In genomic region chr2:165687376-165687775, GRCh38 we compare ENCODE assay signal across 25 cellular contexts.
"Had no signal": no experiment of that assay in that cellular context is flagged by ENCODE, and none has a peak within 500 bp of the region (broad histone marks: within the 10 kb centered on the region; RNA-seq: fewer than 3 reads in every experiment).

No MANE protein-coding gene starts in this region.

- H3K36me3 ChIP-seq: left ventricle myocardium inferior, lower lobe of right lung, spleen had no signal

- H3K4me3 Mint-ChIP-seq: dendritic cell treated with granulocyte-macrophage colony-stimulating factor and Interleukin-4, amounts not matched to agents 40 ng/mL and 50 ng/mL, for 4 days; memory B cell; naive thymus-derived CD8-positive, alpha-beta T cell; stimulated activated naive B cell treated with anti-CD40 and anti-IgM and Interleukin-4, amounts not matched to agents 10 μg/mL and 1 μg/mL and 100 μg/mL, for 72 hours; stimulated activated naive CD8-positive, alpha-beta T cell treated with anti-CD3 and anti-CD28 coated beads, Interleukin-15, amount 100 ng/mL, for 72 hours had no signal

- H3K4me3 ChIP-seq: hepatocyte, left ventricle myocardium inferior, lower lobe of right lung, mucosa of descending colon, psoas muscle, spleen, testis had no signal

- FAIRE-seq: colon, kidney, urothelium cell line had no signal

- H3K4me1 Mint-ChIP-seq: memory B cell; naive thymus-derived CD8-positive, alpha-beta T cell; stimulated activated naive B cell treated with anti-CD40 and anti-IgM and Interleukin-4, amounts not matched to agents 10 μg/mL and 1 μg/mL and 100 μg/mL, for 72 hours; stimulated activated naive CD8-positive, alpha-beta T cell treated with anti-CD3 and anti-CD28 coated beads, Interleukin-15, amount 100 ng/mL, for 72 hours had no signal

- DNase-seq: foreskin melanocyte; head of caudate nucleus; kidney; left cardiac atrium; left ventricle myocardium inferior; lower lobe of right lung; mucosa of descending colon; naive thymus-derived CD8-positive, alpha-beta T cell; psoas muscle; retina; spleen; stimulated activated CD4-positive, alpha-beta T cell treated with anti-CD3 and anti-CD28 coated beads, Interleukin-15, amount 100 ng/mL, for 24 hours; stimulated activated CD4-positive, alpha-beta T cell treated with anti-CD3 and anti-CD28 coated beads, Interleukin-1b, Interleukin-23, amount 100 ng/mL, for 48 hours; stimulated activated CD4-positive, alpha-beta T cell treated with anti-CD3 and anti-CD28 coated beads, Interleukin-4, amount 100 ng/mL, for 24 hours; stimulated activated naive B cell treated with anti-CD40 and anti-IgM and Interleukin-4, amounts not matched to agents 10 μg/mL and 1 μg/mL and 100 μg/mL, for 72 hours; stimulated activated naive CD8-positive, alpha-beta T cell treated with anti-CD3 and anti-CD28 coated beads, Interleukin-15, amount 100 ng/mL, for 72 hours; testis; trophoblast cell had no signal

- H3K9ac ChIP-seq: parathyroid adenoma had no signal

- H3K27ac Mint-ChIP-seq: dendritic cell treated with granulocyte-macrophage colony-stimulating factor and Interleukin-4, amounts not matched to agents 40 ng/mL and 50 ng/mL, for 4 days; memory B cell; naive thymus-derived CD8-positive, alpha-beta T cell; stimulated activated naive B cell treated with anti-CD40 and anti-IgM and Interleukin-4, amounts not matched to agents 10 μg/mL and 1 μg/mL and 100 μg/mL, for 72 hours; stimulated activated naive CD8-positive, alpha-beta T cell treated with anti-CD3 and anti-CD28 coated beads, Interleukin-15, amount 100 ng/mL, for 72 hours had no signal

- H3K4me2 ChIP-seq: hepatocyte had no signal

- H3K27ac ChIP-seq: hepatocyte, left ventricle myocardium inferior, lower lobe of right lung, parathyroid adenoma, psoas muscle, testis had no signal

- H3K9me3 Mint-ChIP-seq: dendritic cell treated with granulocyte-macrophage colony-stimulating factor and Interleukin-4, amounts not matched to agents 40 ng/mL and 50 ng/mL, for 4 days; memory B cell; naive thymus-derived CD8-positive, alpha-beta T cell; stimulated activated naive B cell treated with anti-CD40 and anti-IgM and Interleukin-4, amounts not matched to agents 10 μg/mL and 1 μg/mL and 100 μg/mL, for 72 hours; stimulated activated naive CD8-positive, alpha-beta T cell treated with anti-CD3 and anti-CD28 coated beads, Interleukin-15, amount 100 ng/mL, for 72 hours had no signal

- H3K79me2 ChIP-seq: hepatocyte, parathyroid adenoma had no signal

- H3K27me3 Mint-ChIP-seq: dendritic cell treated with granulocyte-macrophage colony-stimulating factor and Interleukin-4, amounts not matched to agents 40 ng/mL and 50 ng/mL, for 4 days; stimulated activated naive B cell treated with anti-CD40 and anti-IgM and Interleukin-4, amounts not matched to agents 10 μg/mL and 1 μg/mL and 100 μg/mL, for 72 hours had no signal

- ATAC-seq: left cardiac atrium; lower lobe of right lung; mucosa of descending colon; naive thymus-derived CD8-positive, alpha-beta T cell; psoas muscle; sciatic nerve; stimulated activated naive B cell treated with anti-CD40 and anti-IgM and Interleukin-4, amounts not matched to agents 10 μg/mL and 1 μg/mL and 100 μg/mL, for 72 hours; stimulated activated naive CD8-positive, alpha-beta T cell treated with anti-CD3 and anti-CD28 coated beads, Interleukin-15, amount 100 ng/mL, for 72 hours had no signal

- H2AFZ ChIP-seq: hepatocyte, parathyroid adenoma had no signal

- H3K36me3 Mint-ChIP-seq: memory B cell; naive thymus-derived CD8-positive, alpha-beta T cell; stimulated activated naive B cell treated with anti-CD40 and anti-IgM and Interleukin-4, amounts not matched to agents 10 μg/mL and 1 μg/mL and 100 μg/mL, for 72 hours had no signal

- H3K4me1 ChIP-seq: parathyroid adenoma, psoas muscle, spleen, testis had no signal

- H3K27me3 ChIP-seq: hepatocyte, spleen, testis had no signal

- H3K9me3 ChIP-seq: left ventricle myocardium inferior, lower lobe of right lung, mucosa of descending colon, psoas muscle, spleen, testis had no signal
